ENCODE assay signal across 10 cellular contexts in the genomic region with DNA sequence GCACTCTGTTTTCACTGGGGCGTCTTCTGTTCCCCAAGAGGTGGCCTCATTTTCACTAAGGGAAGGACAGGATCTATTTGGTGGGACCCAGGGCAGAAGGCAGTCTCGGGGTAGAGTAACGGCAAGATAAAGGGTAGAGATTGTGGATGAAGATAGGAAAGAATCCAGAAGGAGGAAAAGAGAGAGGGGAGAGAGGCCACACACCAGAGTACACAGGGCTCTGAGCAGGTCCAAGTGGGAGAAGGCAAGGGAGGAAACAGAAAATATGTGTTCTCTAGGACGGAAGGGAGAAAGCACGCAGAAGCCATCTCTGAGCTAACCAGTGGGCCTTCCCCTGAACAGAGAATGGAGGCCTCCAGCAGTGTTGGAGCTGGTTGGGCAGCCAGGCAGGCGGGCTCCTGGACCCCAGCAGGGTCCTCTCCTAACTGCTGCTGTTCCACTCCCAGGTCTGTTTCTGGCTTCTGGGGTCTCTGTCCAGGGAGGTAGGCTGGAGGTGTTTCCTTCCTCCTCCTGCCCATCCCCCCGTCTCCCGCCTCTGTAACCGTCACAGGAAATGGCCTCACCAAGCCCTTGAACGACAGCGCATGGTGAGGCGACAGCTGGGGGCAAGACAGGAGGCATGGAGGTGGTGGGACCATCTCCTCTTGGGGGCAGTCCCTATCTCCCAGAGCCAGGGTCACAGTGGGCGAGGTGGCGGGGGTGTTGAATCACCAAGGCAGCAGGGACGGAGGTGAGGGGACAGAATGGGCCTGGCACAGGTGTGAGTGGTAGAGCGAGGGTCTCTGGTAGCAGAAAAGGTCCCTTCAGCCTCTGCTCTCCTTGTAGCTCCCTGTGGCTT. TPM values are rescaled to one million over a fixed set of nuclear protein-coding genes. Genes with fewer than 3 reads are reported as not detected.
DNase-seq lines count a peak whose midpoint lies in the region; ATAC-seq and TF ChIP-seq lines count a peak whose summit lies in the region.
"Had no signal": no experiment of that assay in that cellular context is flagged by ENCODE, and none has a peak within 500 bp of the region (broad histone marks: within the 10 kb centered on the region; RNA-seq: fewer than 3 reads in every experiment).

No MANE protein-coding gene starts in this region.

- H3K27me3 ChIP-seq in lower lobe of right lung (ENCODE audit: low read depth) (no peaks in the 10 kb centered on the region), transverse colon (no peaks in the 10 kb centered on the region)

- WGBS in transverse colon (ENCODE audit: low coverage in 1 of 2), 2 donors: 65 to 97% methylated on average over 3 to 16 of the region's 16 CpGs

- no peak for TF ChIP-seq EP300 in transverse colon (IDR thresholded peaks at IDR 0.05; ENCODE audit: low read depth)

- H3K27ac ChIP-seq in lower lobe of right lung: peak overlapping the region; percentile 76
- peak overlapping the region; percentile 67 to 75 (median 70) for H3K27ac ChIP-seq in transverse colon
- H3K27ac ChIP-seq: A549, foreskin keratinocyte had no signal

- TF ChIP-seq CTCF in lower lobe of right lung (IDR thresholded peaks at IDR 0.05) (no peak), transverse colon (IDR thresholded peaks at IDR 0.05) (no peak)

- DNase-seq in activated T-cell treated with anti-CD3 and anti-CD28 coated beads for 1 hour (ENCODE audit: low read depth) (peak; percentile 48), activated T-cell treated with anti-CD3 and anti-CD28 coated beads for 4 hours (no peak), lower lobe of right lung (no peak), transverse colon (peak; percentile 60), NCI-H2081 (lab: John Stamatoyannopoulos, UW) (no peak)
- peak; percentile 40 to 59 for DNase-seq in activated CD4-positive, alpha-beta T cell treated with anti-CD3 and anti-CD28 coated beads for 4 hours
- DNase-seq: foreskin keratinocyte had no signal

- H3K4me1 ChIP-seq in lower lobe of right lung (peaks cover 32% of the 10 kb centered on the region), transverse colon (peaks cover 0 to 18% (median 4%) of the 10 kb centered on the region in 4 donors)
- H3K4me1 ChIP-seq: foreskin keratinocyte had no signal

- H3K36me3 ChIP-seq in lower lobe of right lung: no peaks in the 10 kb centered on the region
- no peaks in the 10 kb centered on the region for H3K36me3 ChIP-seq in transverse colon

- in situ Hi-C loops in transverse colon (cut with MboI; ENCODE audit: low pct_ligation_motif_present in 1 of 4, low pct_unique_long_range_greater_than_20kb in 1 of 4, low sequenced_read_pairs in 3 of 4): no loop called here

- H3K4me3 ChIP-seq in lower lobe of right lung (peak overlapping the region; percentile 54), transverse colon (peak overlapping the region in 3 of 4 donors; percentile 9 to 41 (median 25))
- H3K4me3 ChIP-seq: A549 had no signal

- H3K9me3 ChIP-seq in lower lobe of right lung: no peaks in the 10 kb centered on the region
- no peaks in the 10 kb centered on the region for H3K9me3 ChIP-seq in transverse colon
- H3K9me3 ChIP-seq: A549 had no signal

- no peak for TF ChIP-seq POLR2A in transverse colon (IDR thresholded peaks at IDR 0.05)

- ATAC-seq in lower lobe of right lung (no peak), HG03378 (IDR thresholded peaks at IDR 0.05; ENCODE audit: unreplicated experiment) (no peak), GM21367 (IDR thresholded peaks at IDR 0.05; ENCODE audit: unreplicated experiment) (no peak)
- ATAC-seq: A549, foreskin keratinocyte had no signal

- intact Hi-C loops in lower lobe of right lung (cut with DNase I) (no loop called here), transverse colon (cut with DNase I; ENCODE audit: low total_unique reads) (loop anchor here (2.0 kb wide), 1 partner anchor 47 kb away; no protein-coding TSS in a partner anchor)

RNA-seq across cellular contexts. Expression of gene PTPN7, which starts 0.6 kb away (rescaled TPM):
- 8.5 TPM for total RNA-seq in lower lobe of right lung
- total RNA-seq in transverse colon: 10 to 100 TPM in 2 of 4 donors, 1 to 10 TPM in 1, not detected in 1; 5.2 to 32.5 (median 14.0) TPM
- total RNA-seq: foreskin keratinocyte had no signal

RNA-seq across cellular contexts. Expression of gene ARL8A, which starts 15.2 kb away (rescaled TPM):
- total RNA-seq in lower lobe of right lung: 98.0 TPM
- total RNA-seq in transverse colon: 10 to 100 TPM in 3 of 4 donors, 1 to 10 TPM in 1; 9.0 to 27.2 (median 21.6) TPM

RNA-seq across cellular contexts. Expression of gene LGR6, which starts 33.8 kb away (rescaled TPM):
- total RNA-seq in lower lobe of right lung (1.7 TPM), transverse colon (1 to 10 TPM in 1 of 4 donors, under 1 TPM in 1, not detected in 2; 0.41 to 1.6 TPM)

RNA-seq across cellular contexts. Expression of gene GPR37L1, which starts 37.0 kb away (rescaled TPM):
- total RNA-seq in lower lobe of right lung (0.06 TPM), transverse colon (under 1 TPM in 2 of 4 donors, not detected in 2; 0.55 to 0.95 TPM)
- total RNA-seq: foreskin keratinocyte had no signal

Comparison
In these comparisons a context has a peak if more than half of its experiments do, and no peak if none do; other contexts are left out.
1. DNase-seq: peak in activated T-cell treated with anti-CD3 and anti-CD28 coated beads for 1 hour (single experiment), activated CD4-positive, alpha-beta T cell treated with anti-CD3 and anti-CD28 coated beads for 4 hours (2 of 2) and transverse colon (single experiment); none in activated T-cell treated with anti-CD3 and anti-CD28 coated beads for 4 hours (single experiment), lower lobe of right lung (single experiment) and NCI-H2081 (0 of 2).